24 cellular contexts compared by ENCODE assay signal in the genomic region with DNA sequence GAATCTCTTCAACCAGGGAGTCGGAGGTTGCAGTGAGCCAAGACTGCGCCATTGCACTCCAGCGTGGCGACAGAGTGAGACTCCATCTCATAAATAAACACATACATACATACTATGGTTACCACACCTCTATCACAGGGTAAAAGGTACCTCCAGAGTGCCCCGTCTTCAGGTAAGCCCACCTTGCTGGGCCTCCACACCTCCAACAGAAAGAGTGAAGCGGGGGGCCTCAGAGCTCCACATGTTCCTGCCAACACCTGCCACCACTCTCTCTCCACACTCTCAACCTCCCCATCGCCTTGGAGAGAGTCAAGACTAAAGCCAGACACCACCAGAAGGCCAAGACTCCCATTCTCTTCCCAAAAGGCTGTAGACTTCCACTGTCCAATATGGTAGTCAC.
"Had no signal": no experiment of that assay in that cellular context is flagged by ENCODE, and none has a peak within 500 bp of the region (broad histone marks: within the 10 kb centered on the region; RNA-seq: fewer than 3 reads in every experiment).

No MANE protein-coding gene starts in this region.

- H3K36me3 Mint-ChIP-seq: stimulated activated effector memory CD8-positive, alpha-beta T cell treated with anti-CD3 and anti-CD28 coated beads, Interleukin-12 subunit alpha, Interleukin-12 subunit beta, amount 100 ng/mL, for 72 hours had no signal

- DNase-seq: stimulated activated CD4-positive, alpha-beta T cell treated with anti-CD3 and anti-CD28 coated beads, Interleukin-2, amount 100 ng/mL, for 48 hours; stimulated activated CD4-positive, alpha-beta T cell treated with anti-CD3 and anti-CD28 coated beads, Interleukin-4, amount 100 ng/mL, for 1 hour; stimulated activated CD4-positive, alpha-beta T cell treated with anti-CD3 and anti-CD28 coated beads, Interleukin-4, amount 100 ng/mL, for 24 hours; stimulated activated CD4-positive, alpha-beta T cell treated with anti-CD3 and anti-CD28 coated beads, Interleukin-4, amount 100 ng/mL, for 4 hours; stimulated activated CD8-positive, alpha-beta memory T cell treated with anti-CD3 and anti-CD28 coated beads, Interleukin-4, amount 100 ng/mL, for 48 hours; stimulated activated naive B cell treated with anti-CD40 and anti-IgM and Interleukin-4, amounts not matched to agents 10 μg/mL and 1 μg/mL and 100 μg/mL, for 72 hours; stimulated activated naive CD4-positive, alpha-beta T cell; stimulated activated naive CD4-positive, alpha-beta T cell treated with Interleukin-2 at 50 U/mL for 16 hours; stimulated activated naive CD8-positive, alpha-beta T cell treated with anti-CD3 and anti-CD28 coated beads, Interleukin-15, amount 100 ng/mL, for 72 hours; stimulated activated naive CD8-positive, alpha-beta T cell treated with anti-CD3 and anti-CD28 coated beads, Interleukin-15, Interleukin-2, amounts not matched to agents 100 U/mL and 50 U/mL, for 24 hours; stomach; substantia nigra; testis; thyroid gland; tibial artery; transverse colon; trophoblast cell; upper lobe of left lung; upper lobe of right lung; uterus had no signal

- H3K9me3 Mint-ChIP-seq: stimulated activated effector memory CD8-positive, alpha-beta T cell treated with anti-CD3 and anti-CD28 coated beads, Interleukin-12 subunit alpha, Interleukin-12 subunit beta, amount 100 ng/mL, for 72 hours; stimulated activated memory B cell treated with anti-CD40 and anti-IgM and Interleukin-4, amounts not matched to agents 10 μg/mL and 1 μg/mL and 100 μg/mL, for 72 hours; stimulated activated naive B cell treated with anti-CD40 and anti-IgM and Interleukin-4, amounts not matched to agents 10 μg/mL and 1 μg/mL and 100 μg/mL, for 72 hours; stimulated activated naive CD8-positive, alpha-beta T cell treated with anti-CD3 and anti-CD28 coated beads, Interleukin-15, amount 100 ng/mL, for 72 hours; stimulated activated naive CD8-positive, alpha-beta T cell treated with anti-CD3 and anti-CD28 coated beads, Interleukin-15, Interleukin-2, amounts not matched to agents 100 ng/mL and 50 ng/mL, for 24 hours; type B pancreatic cell had no signal

- H3K4me1 Mint-ChIP-seq: stimulated activated memory B cell treated with anti-CD40 and anti-IgM and Interleukin-4, amounts not matched to agents 10 μg/mL and 1 μg/mL and 100 μg/mL, for 72 hours; stimulated activated naive B cell treated with anti-CD40 and anti-IgM and Interleukin-4, amounts not matched to agents 10 μg/mL and 1 μg/mL and 100 μg/mL, for 72 hours had no signal

- H3K4me3 Mint-ChIP-seq: stimulated activated effector memory CD8-positive, alpha-beta T cell treated with anti-CD3 and anti-CD28 coated beads, Interleukin-12 subunit alpha, Interleukin-12 subunit beta, amount 100 ng/mL, for 72 hours; stimulated activated memory B cell treated with anti-CD40 and anti-IgM and Interleukin-4, amounts not matched to agents 10 μg/mL and 1 μg/mL and 100 μg/mL, for 72 hours; stimulated activated naive B cell treated with anti-CD40 and anti-IgM and Interleukin-4, amounts not matched to agents 10 μg/mL and 1 μg/mL and 100 μg/mL, for 72 hours; stimulated activated naive CD8-positive, alpha-beta T cell treated with anti-CD3 and anti-CD28 coated beads, Interleukin-15, amount 100 ng/mL, for 72 hours; stimulated activated naive CD8-positive, alpha-beta T cell treated with anti-CD3 and anti-CD28 coated beads, Interleukin-15, Interleukin-2, amounts not matched to agents 100 ng/mL and 50 ng/mL, for 24 hours; type B pancreatic cell had no signal

- H3K27me3 Mint-ChIP-seq: stimulated activated memory B cell treated with anti-CD40 and anti-IgM and Interleukin-4, amounts not matched to agents 10 μg/mL and 1 μg/mL and 100 μg/mL, for 72 hours; stimulated activated naive B cell treated with anti-CD40 and anti-IgM and Interleukin-4, amounts not matched to agents 10 μg/mL and 1 μg/mL and 100 μg/mL, for 72 hours; stimulated activated naive CD8-positive, alpha-beta T cell treated with anti-CD3 and anti-CD28 coated beads, Interleukin-15, amount 100 ng/mL, for 72 hours; stimulated activated naive CD8-positive, alpha-beta T cell treated with anti-CD3 and anti-CD28 coated beads, Interleukin-15, Interleukin-2, amounts not matched to agents 100 ng/mL and 50 ng/mL, for 24 hours; type B pancreatic cell had no signal

- H3K27ac Mint-ChIP-seq: stimulated activated effector memory CD8-positive, alpha-beta T cell treated with anti-CD3 and anti-CD28 coated beads, Interleukin-12 subunit alpha, Interleukin-12 subunit beta, amount 100 ng/mL, for 72 hours; stimulated activated memory B cell treated with anti-CD40 and anti-IgM and Interleukin-4, amounts not matched to agents 10 μg/mL and 1 μg/mL and 100 μg/mL, for 72 hours; stimulated activated naive B cell treated with anti-CD40 and anti-IgM and Interleukin-4, amounts not matched to agents 10 μg/mL and 1 μg/mL and 100 μg/mL, for 72 hours; stimulated activated naive CD8-positive, alpha-beta T cell treated with anti-CD3 and anti-CD28 coated beads, Interleukin-15, amount 100 ng/mL, for 72 hours; stimulated activated naive CD8-positive, alpha-beta T cell treated with anti-CD3 and anti-CD28 coated beads, Interleukin-15, Interleukin-2, amounts not matched to agents 100 ng/mL and 50 ng/mL, for 24 hours; type B pancreatic cell had no signal
